In genomic region chr6:41724638-41725501, GRCh38 we compare ENCODE assay signal across 15 cellular contexts. TPM values are rescaled to one million over a fixed set of nuclear protein-coding genes. Genes with fewer than 3 reads are reported as not detected.
A peak's percentile ranks its signal among the peaks of the same experiment; 100 is the strongest.
DNase-seq lines count a peak whose midpoint lies in the region; TF ChIP-seq lines count a peak whose summit lies in the region.
"Had no signal": no experiment of that assay in that cellular context is flagged by ENCODE, and none has a peak within 500 bp of the region (broad histone marks: within the 10 kb centered on the region; RNA-seq: fewer than 3 reads in every experiment).

No MANE protein-coding gene starts in this region.

- peak overlapping the region; percentile 96 for H3K27ac ChIP-seq in RWPE1
- H3K27ac ChIP-seq in layer of hippocampus (ENCODE audit: low read depth, low read length) = peak overlapping the region; percentile 82
- peak overlapping the region; percentile 77 for H3K27ac ChIP-seq in temporal lobe (ENCODE audit: low read depth, low read length)

- POLR2A ChIA-PET in RWPE1 (lab: Yijun Ruan, JAX; ENCODE audit: low non-redundant PET) = no interaction called here

- CTCF ChIA-PET in RWPE1 (lab: Yijun Ruan, JAX) = interaction anchor here (0.7 kb wide), 1 partner anchor 297 kb away, joined by 3 read pairs; no protein-coding TSS in a partner anchor

- no peaks in the 10 kb centered on the region for H3K27me3 ChIP-seq in layer of hippocampus (ENCODE audit: control insufficient read depth, insufficient read depth, low read length)

- DNase-seq in NCI-H1105 (lab: John Stamatoyannopoulos, UW) (peak; percentile 11), NCI-H1105 treated with DMSO at 0.1 percent for 48 hours (lab: John Stamatoyannopoulos, UW) (no peak), RWPE1 (ENCODE audit: low spot score) (no peak), NCI-H2107 treated with DMSO at 0.1 percent for 48 hours (lab: John Stamatoyannopoulos, UW; ENCODE audit: unreplicated experiment) (no peak)
- DNase-seq in stimulated activated CD4-positive, alpha-beta T cell treated with anti-CD3 and anti-CD28 coated beads, Interleukin-2, amount 100 ng/mL, for 24 hours = no peak
- DNase-seq in activated CD4-positive, alpha-beta T cell treated with anti-CD3 and anti-CD28 coated beads, Interleukin-2, amount 50 U/mL, for 4 hours = no peak
- DNase-seq: 8988T; DMS53; NCI-H1436 treated with DMSO at 0.1 percent for 48 hours; NK-92 treated with Interleukin-12 subunit alpha and Interleukin-12 subunit beta, amount 100 ng/mL, for 24 hours; stimulated activated CD4-positive, alpha-beta T cell treated with anti-CD3 and anti-CD28 coated beads, Interleukin-12 subunit alpha, Interleukin-12 subunit beta, amount 100 ng/mL, for 4 hours; T-helper 2 cell had no signal

- no peak for TF ChIP-seq CTCF in RWPE1 (conservative IDR thresholded peaks at IDR 0.05; ENCODE audit: low read depth)

RNA-seq across cellular contexts. Expression of gene TFEB, which starts 10.5 kb away (rescaled TPM):
- total RNA-seq in temporal lobe = 2.7 TPM

RNA-seq across cellular contexts. Expression of gene PGC, which starts 22.3 kb away (rescaled TPM):
- total RNA-seq in temporal lobe = 0.49 TPM
- total RNA-seq: activated CD8-positive, alpha-beta memory T cell treated with anti-CD3 and anti-CD28 coated beads for 36 hours had no signal

RNA-seq across cellular contexts. Expression of gene FRS3, which starts 54.8 kb away (rescaled TPM):
- 10.3 TPM for total RNA-seq in temporal lobe

RNA-seq across cellular contexts. Expression of gene PRICKLE4, which starts 55.7 kb away (rescaled TPM):
- 0.49 TPM for total RNA-seq in temporal lobe
- total RNA-seq: activated CD8-positive, alpha-beta memory T cell treated with anti-CD3 and anti-CD28 coated beads for 36 hours had no signal
